22 cellular contexts compared by ENCODE assay signal in the genomic region with DNA sequence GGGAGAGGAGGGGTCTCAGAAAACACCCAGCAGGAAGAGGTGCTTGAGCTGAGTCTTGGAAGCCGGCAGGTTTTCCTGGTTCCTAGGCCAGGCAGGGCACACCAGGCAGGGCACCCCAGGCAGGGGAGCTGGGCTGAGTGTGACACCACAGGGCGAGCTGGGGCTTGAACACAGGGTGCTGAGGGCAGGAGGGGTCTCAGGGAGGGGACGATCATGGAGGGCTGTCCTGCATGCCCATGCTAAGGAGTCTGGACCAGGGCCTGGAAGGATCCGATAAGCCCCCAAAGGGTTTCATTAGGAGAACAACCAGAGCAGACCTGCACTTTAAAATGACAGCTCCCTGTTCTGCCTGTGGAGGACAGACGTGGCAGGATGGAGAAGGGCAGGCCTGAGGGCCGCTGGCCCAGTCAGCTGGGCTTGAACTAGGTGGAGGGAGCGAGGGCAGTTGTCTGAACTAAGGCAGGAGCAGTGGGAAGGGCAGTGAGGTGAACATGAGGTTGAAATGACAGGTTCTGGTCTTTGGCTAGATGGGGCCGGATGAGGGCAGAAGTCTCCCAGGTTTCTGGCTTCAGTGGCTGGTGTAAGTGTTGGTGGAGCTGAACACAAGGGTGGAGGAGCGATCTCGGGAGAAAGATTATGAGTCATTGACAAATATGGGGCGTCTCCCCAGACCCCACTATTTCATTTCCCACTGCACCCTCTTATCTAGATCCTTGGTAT.
"Had no signal": no experiment of that assay in that cellular context is flagged by ENCODE, and none has a peak within 500 bp of the region (broad histone marks: within the 10 kb centered on the region; RNA-seq: fewer than 3 reads in every experiment).

No MANE protein-coding gene starts in this region.

- H3K27me3 ChIP-seq: esophagus squamous epithelium, left lung, right lobe of liver, suprapubic skin, transverse colon, vagina had no signal

- H3K27ac Mint-ChIP-seq: dendritic cell treated with granulocyte-macrophage colony-stimulating factor and Interleukin-4, amounts not matched to agents 40 ng/mL and 50 ng/mL, for 4 days; progenitor cell of endocrine pancreas had no signal

- H3K9me3 ChIP-seq: esophagus squamous epithelium, heart right ventricle, left lung, right lobe of liver, suprapubic skin, transverse colon, vagina had no signal

- H3K27ac ChIP-seq: esophagus squamous epithelium, heart right ventricle, left lung, parathyroid adenoma, right lobe of liver, suprapubic skin, transverse colon, vagina had no signal

- DNase-seq: effector CD8-positive, alpha-beta T cell; esophagus squamous epithelium; glutamatergic neuron; heart right ventricle; hippocampal formation; left cardiac atrium; left lung; midbrain; naive thymus-derived CD8-positive, alpha-beta T cell; occipital lobe; right lobe of liver; stimulated activated CD4-positive, alpha-beta T cell treated with anti-CD3 and anti-CD28 coated beads, Interleukin-15, amount 100 ng/mL, for 24 hours; stimulated activated CD4-positive, alpha-beta T cell treated with anti-CD3 and anti-CD28 coated beads, Interleukin-4, amount 100 ng/mL, for 1 hour; stimulated activated CD8-positive, alpha-beta memory T cell treated with anti-CD3 and anti-CD28 coated beads, Interleukin-4, amount 100 ng/mL, for 48 hours; stimulated activated naive CD4-positive, alpha-beta T cell; stimulated activated naive CD8-positive, alpha-beta T cell treated with anti-CD3 and anti-CD28 coated beads, Interleukin-15, amount 100 ng/mL, for 72 hours; transverse colon had no signal

- ATAC-seq: left cardiac atrium; naive thymus-derived CD8-positive, alpha-beta T cell; stimulated activated naive CD8-positive, alpha-beta T cell treated with anti-CD3 and anti-CD28 coated beads, Interleukin-15, amount 100 ng/mL, for 72 hours had no signal

- H3K4me3 Mint-ChIP-seq: dendritic cell treated with granulocyte-macrophage colony-stimulating factor and Interleukin-4, amounts not matched to agents 40 ng/mL and 50 ng/mL, for 4 days; naive thymus-derived CD8-positive, alpha-beta T cell; stimulated activated naive CD8-positive, alpha-beta T cell treated with anti-CD3 and anti-CD28 coated beads, Interleukin-15, amount 100 ng/mL, for 72 hours had no signal

- H3K4me3 ChIP-seq: esophagus squamous epithelium, heart right ventricle, left lung, right lobe of liver, suprapubic skin, transverse colon, vagina had no signal

- H3K4me1 ChIP-seq: esophagus squamous epithelium, parathyroid adenoma, right lobe of liver, suprapubic skin, transverse colon, vagina had no signal

- H3K36me3 ChIP-seq: esophagus squamous epithelium, heart right ventricle, left lung, right lobe of liver, suprapubic skin, transverse colon, vagina had no signal

- H3K9me3 Mint-ChIP-seq: dendritic cell treated with granulocyte-macrophage colony-stimulating factor and Interleukin-4, amounts not matched to agents 40 ng/mL and 50 ng/mL, for 4 days; naive thymus-derived CD8-positive, alpha-beta T cell; stimulated activated naive CD8-positive, alpha-beta T cell treated with anti-CD3 and anti-CD28 coated beads, Interleukin-15, amount 100 ng/mL, for 72 hours had no signal

- H3K36me3 Mint-ChIP-seq: naive thymus-derived CD8-positive, alpha-beta T cell had no signal

- H3K4me1 Mint-ChIP-seq: stimulated activated naive CD8-positive, alpha-beta T cell treated with anti-CD3 and anti-CD28 coated beads, Interleukin-15, amount 100 ng/mL, for 72 hours had no signal

- H3K27me3 Mint-ChIP-seq: stimulated activated naive CD8-positive, alpha-beta T cell treated with anti-CD3 and anti-CD28 coated beads, Interleukin-15, amount 100 ng/mL, for 72 hours had no signal
